In the genomic region with DNA sequence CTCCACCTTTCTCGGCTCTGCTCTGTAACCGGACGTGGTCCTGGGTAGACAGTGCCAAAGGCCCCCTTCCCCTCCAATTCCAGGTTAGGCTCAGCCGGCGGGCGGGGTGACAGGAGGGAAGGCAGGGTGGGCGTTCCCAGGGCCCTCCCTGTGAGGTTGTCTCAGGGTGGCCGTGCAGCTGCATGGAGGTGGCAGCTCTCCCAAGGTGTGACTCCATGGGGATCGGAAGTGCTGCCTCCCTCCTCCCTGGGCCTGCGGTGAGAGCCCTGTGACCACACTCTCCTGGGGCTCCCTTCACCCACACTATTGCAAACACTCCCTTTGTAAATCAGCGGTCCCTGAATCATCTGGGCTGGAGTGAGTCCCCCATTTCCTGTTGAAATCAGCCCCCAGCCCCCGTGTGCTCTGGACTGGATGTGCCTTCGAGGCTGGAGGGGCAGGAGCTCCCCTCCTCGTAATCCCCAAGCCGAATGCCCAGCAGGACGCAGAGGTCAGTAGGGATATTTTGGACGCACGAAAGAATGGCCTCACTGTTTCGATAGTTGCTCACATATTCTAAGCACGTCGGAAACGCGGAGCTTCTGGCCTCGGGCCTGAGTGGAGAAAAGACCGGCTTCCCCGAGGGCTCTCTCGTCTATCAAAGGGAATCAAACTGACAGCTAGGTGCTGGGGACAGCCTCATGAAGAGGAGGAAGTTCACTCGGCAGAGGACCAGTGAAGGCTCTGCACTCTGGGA, we compare ENCODE assay signal across 15 cellular contexts.
DNase-seq lines count a peak whose midpoint lies in the region; ATAC-seq and TF ChIP-seq lines count a peak whose summit lies in the region.
"Had no signal": no experiment of that assay in that cellular context is flagged by ENCODE, and none has a peak within 500 bp of the region (broad histone marks: within the 10 kb centered on the region; RNA-seq: fewer than 3 reads in every experiment).

No MANE protein-coding gene starts in this region.

- peaks cover 27% of the 10 kb centered on the region for H3K79me1 ChIP-seq in trophoblast cell (ENCODE audit: low read length)

- peak; percentile 28 for DNase-seq in SK-MEL-5 (ENCODE audit: low read depth, low spot score)
- peak; percentile 74 for DNase-seq in globus pallidus (ENCODE audit: low spot score)
- peak in 1 of 2 donors; percentile 36 for DNase-seq in trophoblast cell
- no peak for DNase-seq in endodermal cell
- no peak for DNase-seq in T-helper 1 cell
- DNase-seq in erythroblast (lab: John Stamatoyannopoulos, UW) = no peak
- DNase-seq: activated naive CD4-positive, alpha-beta T cell treated with anti-CD3 and anti-CD28 coated beads for 36 hours; NCI-H2081; NCI-H524 treated with DMSO at 0.1 percent for 48 hours; OCI-M1; retina; thyroid gland had no signal

- H2BK5ac ChIP-seq in trophoblast cell (ENCODE audit: low read depth, low read length, poor library complexity) = no peak overlapping the region

- peak overlapping the region; percentile 13 for H2BK12ac ChIP-seq in trophoblast cell (ENCODE audit: low read length)

- 0 out of 22 replicates have a peak, but pooled peaks cover 0 to 5% (median 0%) of the 10 kb centered on the region in 11 experiments for H4K20me1 ChIP-seq in BLaER1 treated with 17β-estradiol and CSF1 and Interleukin-3, amounts not matched to agents 10 nM and 100 nM

- H4K91ac ChIP-seq in trophoblast cell (ENCODE audit: low read depth, low read length) = peak overlapping the region; percentile 66

- peak overlapping the region in 1 of 10 experiments; percentile 15; a peak in 1 of 20 replicates for H3K4me3 ChIP-seq in BLaER1 treated with 17β-estradiol and CSF1 and Interleukin-3, amounts not matched to agents 10 nM and 100 nM
- H3K4me3 ChIP-seq in trophoblast cell (ENCODE audit: low read depth, low read length) (no peak overlapping the region), endodermal cell (ENCODE audit: low read length) (no peak overlapping the region)
- H3K4me3 ChIP-seq: breast epithelium, thyroid gland had no signal

- H3K23ac ChIP-seq in trophoblast cell (ENCODE audit: low read length) = no peak overlapping the region

- no peak for TF ChIP-seq CTCF in endodermal cell (conservative IDR thresholded peaks at IDR 0.05)

- no CpG with 5 or more reads among the region's 28 CpGs for WGBS in trophoblast cell (ENCODE audit: extremely low coverage, insufficient coverage, insufficient read length)
- WGBS in endodermal cell (ENCODE audit: insufficient coverage in 1 of 2, insufficient read length in 1 of 2), 2 experiments = 83 to 86% methylated on average over 17 to 28 of the region's 28 CpGs

- H3K9me3 ChIP-seq in BLaER1 treated with 17β-estradiol and CSF1 and Interleukin-3, amounts not matched to agents 10 nM and 100 nM (replicated peaks in 1 of 11) = peaks cover 16 to 28% (median 19%) of the 10 kb centered on the region in 11 experiments
- H3K9me3 ChIP-seq in trophoblast cell (ENCODE audit: insufficient read depth, low read depth, low read length) = peaks cover 8% of the 10 kb centered on the region
- H3K9me3 ChIP-seq in endodermal cell (ENCODE audit: control insufficient read depth, low read length) = peaks cover 10% of the 10 kb centered on the region
- H3K9me3 ChIP-seq: thyroid gland had no signal

- peak overlapping the region; percentile 49 for H3K14ac ChIP-seq in trophoblast cell (ENCODE audit: low read length)

- H3K9ac ChIP-seq in BLaER1 treated with 17β-estradiol and CSF1 and Interleukin-3, amounts not matched to agents 10 nM and 100 nM = peak overlapping the region in 6 of 11 experiments; percentile 17 to 64 (median 43); a peak in 9 of 22 replicates
- H3K9ac ChIP-seq in trophoblast cell (ENCODE audit: low read length) (no peak overlapping the region), endodermal cell (ENCODE audit: extremely low read depth, low read length, poor library complexity, severe bottlenecking) (no peak overlapping the region)

- no peak overlapping the region for H2AFZ ChIP-seq in trophoblast cell (ENCODE audit: insufficient read depth, low read length, poor library complexity)

- H3K36me3 ChIP-seq in BLaER1 treated with 17β-estradiol and CSF1 and Interleukin-3, amounts not matched to agents 10 nM and 100 nM = no peaks in the 10 kb centered on the region; a peak in 1 of 22 replicates
- H3K36me3 ChIP-seq in trophoblast cell (ENCODE audit: control insufficient read depth in 1 of 2, insufficient read depth in 2 of 2, low read length in 2 of 2) (no peaks in the 10 kb centered on the region), endodermal cell (ENCODE audit: control insufficient read depth, insufficient read depth, low read length) (no peaks in the 10 kb centered on the region)
- H3K36me3 ChIP-seq: breast epithelium, thyroid gland had no signal

- peak overlapping the region in 6 of 11 experiments; percentile 10 to 81 (median 71); a peak in 9 of 22 replicates for H3K27ac ChIP-seq in BLaER1 treated with 17β-estradiol and CSF1 and Interleukin-3, amounts not matched to agents 10 nM and 100 nM
- no peak overlapping the region for H3K27ac ChIP-seq in trophoblast cell (ENCODE audit: low read depth, low read length)
- H3K27ac ChIP-seq in endodermal cell (ENCODE audit: low read depth, low read length) = no peak overlapping the region
- H3K27ac ChIP-seq: breast epithelium, thyroid gland had no signal

- H3K4me2 ChIP-seq in BLaER1 treated with 17β-estradiol and CSF1 and Interleukin-3, amounts not matched to agents 10 nM and 100 nM = peak overlapping the region; percentile 39 to 91 (median 82)
- H3K4me2 ChIP-seq in trophoblast cell (ENCODE audit: low read length) = no peak overlapping the region

- H4K12ac ChIP-seq in trophoblast cell (ENCODE audit: low read depth, low read length) = no peak overlapping the region

- in situ Hi-C loops in SK-MEL-5 (cut with HindIII; ENCODE audit: low pct_unique_long_range_greater_than_20kb, low sequenced_read_pairs) = no loop called here

- H3K36me3 Mint-ChIP-seq in endodermal cell (ENCODE audit: low read depth) = no peaks in the 10 kb centered on the region

- H4K8ac ChIP-seq in trophoblast cell (ENCODE audit: low read depth, low read length) = peak overlapping the region; percentile 13

- TF ChIP-seq POLR2A in erythroblast (IDR thresholded peaks at IDR 0.05; ENCODE audit: low read length) = no peak

- H3K9me3 Mint-ChIP-seq in endodermal cell = peaks cover 24% of the 10 kb centered on the region

- H2BK120ac ChIP-seq in trophoblast cell (ENCODE audit: insufficient read depth, low read length, poor library complexity) = peak overlapping the region; percentile 18

- peak overlapping the region; percentile 41 for H3K18ac ChIP-seq in trophoblast cell (ENCODE audit: low read length)

- H3K4me1 Mint-ChIP-seq in endodermal cell = no peaks in the 10 kb centered on the region

- no peaks in the 10 kb centered on the region for H3K79me2 ChIP-seq in trophoblast cell (ENCODE audit: control insufficient read depth, insufficient read depth, low read length, poor library complexity)

- H3K27me3 Mint-ChIP-seq in endodermal cell (ENCODE audit: insufficient read depth) = no peaks in the 10 kb centered on the region

- H3K4me3 Mint-ChIP-seq in endodermal cell = no peak overlapping the region
- H3K4me3 Mint-ChIP-seq: activated naive CD4-positive, alpha-beta T cell treated with anti-CD3 and anti-CD28 coated beads for 36 hours had no signal

- H3K27me3 ChIP-seq in BLaER1 treated with 17β-estradiol and CSF1 and Interleukin-3, amounts not matched to agents 10 nM and 100 nM = peaks cover 0 to 36% (median 9%) of the 10 kb centered on the region in 11 experiments; a peak in 14 of 22 replicates
- H3K27me3 ChIP-seq in trophoblast cell (ENCODE audit: insufficient read depth, low read length) = no peaks in the 10 kb centered on the region
- H3K27me3 ChIP-seq in endodermal cell (ENCODE audit: control insufficient read depth, insufficient read depth, low read length, poor library complexity, severe bottlenecking) = no peaks in the 10 kb centered on the region
- H3K27me3 ChIP-seq: thyroid gland had no signal

- no peak overlapping the region for H3K4ac ChIP-seq in trophoblast cell (ENCODE audit: low read depth, low read length)

- peak overlapping the region; percentile 71 for H2AK5ac ChIP-seq in trophoblast cell (ENCODE audit: low read length)

- ATAC-seq in GM19397 (IDR thresholded peaks at IDR 0.05; ENCODE audit: unreplicated experiment) = no peak

- H3K4me1 ChIP-seq in BLaER1 treated with 17β-estradiol and CSF1 and Interleukin-3, amounts not matched to agents 10 nM and 100 nM = peaks cover 11 to 56% (median 32%) of the 10 kb centered on the region in 10 experiments
- H3K4me1 ChIP-seq in trophoblast cell (ENCODE audit: control insufficient read depth in 1 of 2, insufficient read depth in 2 of 2, low read length in 2 of 2) = peaks cover 21 to 30% of the 10 kb centered on the region in 2 experiments
- H3K4me1 ChIP-seq in endodermal cell (ENCODE audit: control insufficient read depth, insufficient read depth, low read length) = no peaks in the 10 kb centered on the region
- H3K4me1 ChIP-seq: breast epithelium had no signal

- H3K27ac Mint-ChIP-seq in endodermal cell = no peak overlapping the region
- H3K27ac Mint-ChIP-seq: activated naive CD4-positive, alpha-beta T cell treated with anti-CD3 and anti-CD28 coated beads for 36 hours had no signal

Comparison
In these comparisons a context has a peak if more than half of its experiments do, and no peak if none do; other contexts are left out.
1. H3K27ac ChIP-seq: peak in BLaER1 treated with 17β-estradiol and CSF1 and Interleukin-3, amounts not matched to agents 10 nM and 100 nM (6 of 11); none in trophoblast cell (single experiment) and endodermal cell (single experiment).
2. H3K9ac ChIP-seq: peak in BLaER1 treated with 17β-estradiol and CSF1 and Interleukin-3, amounts not matched to agents 10 nM and 100 nM (6 of 11); none in trophoblast cell (single experiment) and endodermal cell (single experiment).
3. DNase-seq: peak in SK-MEL-5 (single experiment) and globus pallidus (single experiment); none in endodermal cell (single experiment), T-helper 1 cell (0 of 5) and erythroblast (0 of 2).